Comparison of ENCODE assay signal across 1 cellular context in genomic region chr4:159239534-159239933, GRCh38.
TF ChIP-seq lines count a peak whose summit lies in the region.

No MANE protein-coding gene starts in this region.

TF ChIP-seq in GM12878, 131 proteins besides CTCF, POLR2A, EP300 and RAD21 (continued from another document):
- TF ChIP-seq TCF3 (IDR thresholded peaks at IDR 0.05; ENCODE audit: borderline replicate concordance, insufficient read depth, low read depth, low read length) (no peak), ASH2L (IDR thresholded peaks at IDR 0.05; ENCODE audit: borderline replicate concordance, low read depth) (no peak), BCLAF1 (IDR thresholded peaks at IDR 0.05) (no peak), E2F4 (IDR thresholded peaks at IDR 0.05; ENCODE audit: low read depth, low read length) (no peak), ATF7 (IDR thresholded peaks at IDR 0.05; ENCODE audit: low read depth) (no peak), RCOR1 (conservative IDR thresholded peaks at IDR 0.05; ENCODE audit: low read depth, low read length) (no peak), SUPT20H (IDR thresholded peaks at IDR 0.05; ENCODE audit: borderline replicate concordance, control insufficient read depth, low read depth, low read length) (no peak), JUND (IDR thresholded peaks at IDR 0.05; ENCODE audit: low read depth, low read length) (no peak), NRF1 (conservative IDR thresholded peaks at IDR 0.05; ENCODE audit: low read depth, low read length) (no peak), TCF12 (IDR thresholded peaks at IDR 0.05; ENCODE audit: low read depth, low read length) (no peak)
TF ChIP-seq in GM12878: peak in this region for 0.
